Comparison of ENCODE assay signal across 13 cellular contexts in the genomic region with DNA sequence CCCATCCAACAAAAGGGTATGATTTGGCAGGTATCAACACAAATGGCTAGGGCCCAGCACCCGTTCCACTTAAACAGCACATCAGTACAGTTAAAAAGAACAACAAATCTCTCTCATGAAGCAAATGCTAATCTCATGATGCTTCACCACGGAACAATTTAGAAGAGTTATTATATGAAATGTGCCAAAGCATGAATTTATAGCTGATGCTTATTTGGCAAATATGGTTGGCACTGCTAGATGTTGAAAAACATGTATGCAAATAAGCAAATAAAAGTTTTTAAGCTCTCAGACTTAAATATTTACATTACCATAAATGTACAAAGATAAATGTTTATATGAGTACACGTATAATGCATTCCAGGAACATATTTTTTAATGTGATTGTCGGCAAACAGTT. TPM values are rescaled to one million over a fixed set of nuclear protein-coding genes. Genes with fewer than 3 reads are reported as not detected.
DNase-seq lines count a peak whose midpoint lies in the region; ATAC-seq and TF ChIP-seq lines count a peak whose summit lies in the region.
"Had no signal": no experiment of that assay in that cellular context is flagged by ENCODE, and none has a peak within 500 bp of the region (broad histone marks: within the 10 kb centered on the region; RNA-seq: fewer than 3 reads in every experiment).

No MANE protein-coding gene starts in this region.

- no peaks in the 10 kb centered on the region for H3K9me3 Mint-ChIP-seq in T-helper 2 cell treated with Interferon-gamma antibody and Interleukin-4, amounts not matched to agents 5 μg/mL and 100 μg/mL, for 36 hours
- H3K9me3 Mint-ChIP-seq in WTC11 = no peaks in the 10 kb centered on the region
- no peaks in the 10 kb centered on the region for H3K9me3 Mint-ChIP-seq in stimulated activated naive CD8-positive, alpha-beta T cell treated with anti-CD3 and anti-CD28 coated beads, Interleukin-15, amount 100 ng/mL, for 72 hours

- ATAC-seq in WTC11 (no peak), GM21447 (IDR thresholded peaks at IDR 0.05; ENCODE audit: unreplicated experiment) (no peak)
- ATAC-seq in stimulated activated naive CD8-positive, alpha-beta T cell treated with anti-CD3 and anti-CD28 coated beads, Interleukin-15, amount 100 ng/mL, for 72 hours = no peak
- ATAC-seq: activated CD8-positive, alpha-beta T cell treated with anti-CD3 and anti-CD28 coated beads, Interleukin-2, amount 10 ng/mL, durations not matched to agents 7 days and 5 days had no signal

- no peak overlapping the region for H3K27ac ChIP-seq in iPS-20b (ENCODE audit: low read length)
- H3K27ac ChIP-seq in suprapubic skin = peak overlapping the region; percentile 97

- H3K27me3 Mint-ChIP-seq in T-helper 2 cell treated with Interferon-gamma antibody and Interleukin-4, amounts not matched to agents 5 μg/mL and 100 μg/mL, for 36 hours (ENCODE audit: low read depth) = peaks cover 4% of the 10 kb centered on the region
- H3K27me3 Mint-ChIP-seq in WTC11 (ENCODE audit: low read depth) = no peaks in the 10 kb centered on the region; the same call in none of the 2 replicates
- H3K27me3 Mint-ChIP-seq in stimulated activated naive CD8-positive, alpha-beta T cell treated with anti-CD3 and anti-CD28 coated beads, Interleukin-15, amount 100 ng/mL, for 72 hours = no peaks in the 10 kb centered on the region

- H3K4me1 Mint-ChIP-seq in T-helper 2 cell treated with Interferon-gamma antibody and Interleukin-4, amounts not matched to agents 5 μg/mL and 100 μg/mL, for 36 hours (ENCODE audit: low read depth) = peaks cover 26% of the 10 kb centered on the region
- H3K4me1 Mint-ChIP-seq in WTC11 = peaks cover 29% of the 10 kb centered on the region
- peaks cover 22% of the 10 kb centered on the region for H3K4me1 Mint-ChIP-seq in stimulated activated naive CD8-positive, alpha-beta T cell treated with anti-CD3 and anti-CD28 coated beads, Interleukin-15, amount 100 ng/mL, for 72 hours

- no peaks in the 10 kb centered on the region for H3K9me3 ChIP-seq in iPS-20b (ENCODE audit: insufficient read depth, low read depth, low read length)
- no peaks in the 10 kb centered on the region for H3K9me3 ChIP-seq in suprapubic skin

- H3K36me3 Mint-ChIP-seq in T-helper 2 cell treated with Interferon-gamma antibody and Interleukin-4, amounts not matched to agents 5 μg/mL and 100 μg/mL, for 36 hours (ENCODE audit: low read depth) = peaks cover 5% of the 10 kb centered on the region
- H3K36me3 Mint-ChIP-seq in WTC11 = 0 out of 2 replicates have a peak, but pooled peaks cover 2% of the 10 kb centered on the region

- H3K4me3 ChIP-seq in iPS-20b (ENCODE audit: low read length) (peak overlapping the region; percentile 89; the same call in 1 of the 2 replicates), suprapubic skin (peak overlapping the region; percentile 78)

- TF ChIP-seq CTCF in WTC11 (IDR thresholded peaks at IDR 0.05) (no peak), suprapubic skin (IDR thresholded peaks at IDR 0.05) (no peak)

- H3K27me3 ChIP-seq in iPS-20b (ENCODE audit: insufficient read depth, low read length) (0 out of 2 replicates have a peak, but pooled peaks cover 9% of the 10 kb centered on the region), suprapubic skin (no peaks in the 10 kb centered on the region)
- H3K27me3 ChIP-seq: dorsolateral prefrontal cortex had no signal

- no peak for TF ChIP-seq POLR2A in suprapubic skin (IDR thresholded peaks at IDR 0.05)

- no peak for TF ChIP-seq EP300 in suprapubic skin (IDR thresholded peaks at IDR 0.05)

- CTCF ChIA-PET in WTC11 (lab: Charles Lee) = interaction anchor here (0.6 to 2.5 kb wide), 3 partner anchors 126 to 312 kb away, joined by 3 to 10 read pairs (median 3); no protein-coding TSS in a partner anchor

- 28% methylated on average over 4 of the region's 4 CpGs for WGBS in suprapubic skin

- POLR2A ChIA-PET in WTC11 (lab: Charles Lee) = no interaction called here

- H3K4me1 ChIP-seq in iPS-20b (ENCODE audit: insufficient read depth, low read length) = peaks cover 26% of the 10 kb centered on the region
- peaks cover 49% of the 10 kb centered on the region for H3K4me1 ChIP-seq in suprapubic skin

- peak overlapping the region; percentile 5 for H3K4me3 Mint-ChIP-seq in T-helper 2 cell treated with Interferon-gamma antibody and Interleukin-4, amounts not matched to agents 5 μg/mL and 100 μg/mL, for 36 hours
- H3K4me3 Mint-ChIP-seq in WTC11 = peak overlapping the region; percentile 51
- peak overlapping the region in 1 of 2 donors; percentile 10 for H3K4me3 Mint-ChIP-seq in stimulated activated naive CD8-positive, alpha-beta T cell treated with anti-CD3 and anti-CD28 coated beads, Interleukin-15, amount 100 ng/mL, for 72 hours

- H3K27ac Mint-ChIP-seq in T-helper 2 cell treated with Interferon-gamma antibody and Interleukin-4, amounts not matched to agents 5 μg/mL and 100 μg/mL, for 36 hours = no peak overlapping the region
- 0 out of 2 replicates have a peak overlapping the region, but pooled peaks have one; percentile 47 for H3K27ac Mint-ChIP-seq in WTC11
- no peak overlapping the region for H3K27ac Mint-ChIP-seq in stimulated activated naive CD8-positive, alpha-beta T cell treated with anti-CD3 and anti-CD28 coated beads, Interleukin-15, amount 100 ng/mL, for 72 hours
- H3K27ac Mint-ChIP-seq: activated CD8-positive, alpha-beta T cell treated with anti-CD3 and anti-CD28 coated beads, Interleukin-2, amount 10 ng/mL, durations not matched to agents 7 days and 5 days had no signal

- no peaks in the 10 kb centered on the region for H3K36me3 ChIP-seq in iPS-20b (ENCODE audit: insufficient read depth, low read depth, low read length)
- H3K36me3 ChIP-seq in suprapubic skin = no peaks in the 10 kb centered on the region

- no peak for DNase-seq in T-helper 2 cell treated with Interferon-gamma antibody and Interleukin-4, amounts not matched to agents 5 μg/mL and 100 μg/mL, for 36 hours (ENCODE audit: low spot score)
- DNase-seq in T-helper 2 cell = no peak
- no peak for DNase-seq in WTC11 (ENCODE audit: low spot score)
- DNase-seq in suprapubic skin (ENCODE audit: low spot score in 2 of 2) = no peak
- no peak for DNase-seq in stimulated activated naive CD8-positive, alpha-beta T cell treated with anti-CD3 and anti-CD28 coated beads, Interleukin-15, amount 100 ng/mL, for 72 hours
- DNase-seq in DMS53 (lab: John Stamatoyannopoulos, UW) = no peak
- DNase-seq: activated CD8-positive, alpha-beta T cell treated with anti-CD3 and anti-CD28 coated beads, Interleukin-2, amount 10 ng/mL, durations not matched to agents 7 days and 5 days; dorsolateral prefrontal cortex; NCI-H1436 treated with DMSO at 0.1 percent for 48 hours; stimulated activated CD4-positive, alpha-beta T cell treated with anti-CD3 and anti-CD28 coated beads, Interleukin-1b, Interleukin-23, amount 100 ng/mL, for 48 hours; stimulated activated naive CD4-positive, alpha-beta T cell had no signal

- H3K9ac ChIP-seq in iPS-20b (ENCODE audit: low read depth, low read length) = no peak overlapping the region

TF ChIP-seq in WTC11, 78 proteins besides CTCF, POLR2A, EP300 and RAD21:
- TF ChIP-seq CREM (CRISPR knock-in tag; IDR thresholded peaks at IDR 0.05) = no peak
- no peak for TF ChIP-seq ZNF317 (CRISPR knock-in tag; IDR thresholded peaks at IDR 0.05; ENCODE audit: borderline replicate concordance, low read depth)
- TF ChIP-seq ETV6 (CRISPR knock-in tag; IDR thresholded peaks at IDR 0.05) = no peak
- no peak for TF ChIP-seq NFYB (CRISPR knock-in tag; conservative IDR thresholded peaks at IDR 0.05; ENCODE audit: low read depth)
- no peak for TF ChIP-seq ATF1 (CRISPR knock-in tag; IDR thresholded peaks at IDR 0.05)
- TF ChIP-seq HMGXB4 (CRISPR knock-in tag; IDR thresholded peaks at IDR 0.05) = no peak
- TF ChIP-seq SMAD3 (CRISPR knock-in tag; IDR thresholded peaks at IDR 0.05; ENCODE audit: borderline replicate concordance) = no peak
- no peak for TF ChIP-seq SP1 (CRISPR knock-in tag; conservative IDR thresholded peaks at IDR 0.05)
- TF ChIP-seq ZNF232 (CRISPR knock-in tag; IDR thresholded peaks at IDR 0.05) = no peak
- no peak for TF ChIP-seq USF2 (CRISPR knock-in tag; IDR thresholded peaks at IDR 0.05)
- TF ChIP-seq TEAD1 (CRISPR knock-in tag; IDR thresholded peaks at IDR 0.05) = no peak
- no peak for TF ChIP-seq FOXK1 (CRISPR knock-in tag; IDR thresholded peaks at IDR 0.05)

RNA-seq across cellular contexts. Expression of gene PEAK1, which starts 2.3 kb away (rescaled TPM):
- 49.0 to 51.1 TPM (median 49.7 TPM) in 3 replicates for total RNA-seq in WTC11 (2021)
- 10 to 100 TPM; 14.5 to 31.1 (median 25.9) TPM for total RNA-seq in suprapubic skin

RNA-seq across cellular contexts. Expression of gene HMG20A, which starts 3.0 kb away (rescaled TPM):
- total RNA-seq in WTC11 (2021) = 62.2 to 69.4 TPM (median 65.1 TPM) in 3 replicates
- 10 to 100 TPM; 21.3 to 35.6 (median 23.5) TPM for total RNA-seq in suprapubic skin
